7 cellular contexts compared by ENCODE assay signal in the genomic region with DNA sequence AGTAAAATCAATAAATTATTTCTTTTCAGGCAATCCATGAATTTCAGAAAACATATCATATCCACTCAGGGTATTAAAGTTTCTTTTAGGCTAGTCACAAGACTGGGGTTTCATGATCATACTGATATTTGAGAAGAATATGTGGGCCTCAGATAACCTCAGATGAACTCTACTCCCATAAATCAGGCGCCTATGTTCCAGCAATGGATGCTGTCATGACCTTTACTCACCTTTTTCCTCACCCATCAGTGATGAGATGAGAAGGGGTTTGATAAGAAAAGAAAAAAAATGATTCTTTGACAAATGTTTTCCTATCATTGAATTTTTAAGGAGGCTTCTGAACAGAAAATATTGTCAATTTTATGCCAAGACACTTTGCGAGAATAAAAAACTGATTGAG.
"Had no signal": no experiment of that assay in that cellular context is flagged by ENCODE, and none has a peak within 500 bp of the region (broad histone marks: within the 10 kb centered on the region; RNA-seq: fewer than 3 reads in every experiment).

No MANE protein-coding gene starts in this region.

- ATAC-seq: GM23338 had no signal

- H3K27ac Mint-ChIP-seq: GM23338, H9 had no signal

- FAIRE-seq: H1, H54, HTR-8/SVneo had no signal

- H3K4me3 Mint-ChIP-seq: GM23338, H9 had no signal

- DNase-seq: H9, HCEC 1CT, IMR-90 had no signal

- H3K4me3 ChIP-seq: GM23338 had no signal

- H2AFZ ChIP-seq: GM23338 had no signal

- H3K9me3 Mint-ChIP-seq: GM23338, H9 had no signal

- H3K4me2 ChIP-seq: GM23338 had no signal
